Comparison of ENCODE assay signal across 18 cellular contexts in the genomic region with DNA sequence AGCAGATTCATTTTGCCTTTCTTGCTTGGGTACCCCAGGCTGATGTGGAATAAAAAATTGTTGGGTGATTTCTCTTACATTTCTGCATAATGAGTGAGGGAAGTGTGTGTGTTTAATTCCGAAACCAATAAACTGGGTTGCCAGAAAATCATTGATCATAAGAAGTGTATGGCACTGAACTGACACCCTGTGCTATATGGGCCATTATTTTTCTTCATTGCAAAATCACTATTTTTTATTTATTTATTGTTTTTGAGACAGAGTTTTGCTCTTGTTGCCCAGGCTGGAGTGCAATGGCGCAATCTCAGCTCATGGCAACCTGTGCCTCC. TPM values are rescaled to one million over a fixed set of nuclear protein-coding genes. Genes with fewer than 3 reads are reported as not detected.
DNase-seq lines count a peak whose midpoint lies in the region; ATAC-seq and TF ChIP-seq lines count a peak whose summit lies in the region.
"Had no signal": no experiment of that assay in that cellular context is flagged by ENCODE, and none has a peak within 500 bp of the region (broad histone marks: within the 10 kb centered on the region; RNA-seq: fewer than 3 reads in every experiment).

No MANE protein-coding gene starts in this region.

- no peak for TF ChIP-seq POLR2A in Peyer's patch (IDR thresholded peaks at IDR 0.05)

- no peaks in the 10 kb centered on the region for H3K27me3 Mint-ChIP-seq in activated CD4-positive, alpha-beta T cell treated with anti-CD3 and anti-CD28 coated beads, Interleukin-2, amount 10 ng/mL, durations not matched to agents 24 days and 14 days
- H3K27me3 Mint-ChIP-seq in GM23338 (ENCODE audit: insufficient read depth, low read depth, poor library complexity) = no peaks in the 10 kb centered on the region
- H3K27me3 Mint-ChIP-seq in activated B cell treated with CpG ODN at 0.5 μM for 24 hours = no peaks in the 10 kb centered on the region
- no peaks in the 10 kb centered on the region for H3K27me3 Mint-ChIP-seq in naive B cell

- no peaks in the 10 kb centered on the region for H3K9me3 Mint-ChIP-seq in activated CD4-positive, alpha-beta T cell treated with anti-CD3 and anti-CD28 coated beads, Interleukin-2, amount 10 ng/mL, durations not matched to agents 24 days and 14 days
- H3K9me3 Mint-ChIP-seq in GM23338 (no peaks in the 10 kb centered on the region), activated B cell treated with CpG ODN at 0.5 μM for 24 hours (no peaks in the 10 kb centered on the region), naive B cell (no peaks in the 10 kb centered on the region)
- H3K9me3 Mint-ChIP-seq: CD8-positive, alpha-beta T cell; neural progenitor cell had no signal

- no peaks in the 10 kb centered on the region for H3K36me3 ChIP-seq in GM23338 (ENCODE audit: insufficient read depth)
- H3K36me3 ChIP-seq in Peyer's patch = peaks cover 0 to 12% (median 0%) of the 10 kb centered on the region in 3 donors
- H3K36me3 ChIP-seq: neural progenitor cell had no signal

- TF ChIP-seq CTCF in GM23338 (conservative IDR thresholded peaks at IDR 0.05; ENCODE audit: low read depth in 2 of 2) = no peak
- TF ChIP-seq CTCF in activated B cell treated with CpG ODN at 0.5 μM for 24 hours (IDR thresholded peaks at IDR 0.05) = no peak
- TF ChIP-seq CTCF in Peyer's patch (IDR thresholded peaks at IDR 0.05) = no peak

- H3K4me3 ChIP-seq in GM23338 (no peak overlapping the region), Peyer's patch (no peak overlapping the region)
- H3K4me3 ChIP-seq: A549, hepatocyte, neural progenitor cell, PC-9 had no signal

- H3K9me3 ChIP-seq in Peyer's patch = no peaks in the 10 kb centered on the region
- H3K9me3 ChIP-seq: A549 had no signal

- peaks cover 5% of the 10 kb centered on the region; the same call in 1 of the 2 replicates for H3K4me1 ChIP-seq in GM23338 (ENCODE audit: insufficient read depth)
- no peaks in the 10 kb centered on the region for H3K4me1 ChIP-seq in Peyer's patch
- H3K4me1 ChIP-seq: A549, neural progenitor cell had no signal

- CTCF ChIA-PET in activated B cell treated with CpG ODN at 0.5 μM for 24 hours (lab: Charles Lee) = interaction anchor here (1.9 kb wide), 1 partner anchor 246 kb away, joined by 10 read pairs; no protein-coding TSS in a partner anchor

- H3K4me2 ChIP-seq in GM23338 = no peak overlapping the region
- H3K4me2 ChIP-seq: A549, hepatocyte, neural progenitor cell, PC-9 had no signal

- peak overlapping the region; percentile 82 for H3K27ac Mint-ChIP-seq in activated CD4-positive, alpha-beta T cell treated with anti-CD3 and anti-CD28 coated beads, Interleukin-2, amount 10 ng/mL, durations not matched to agents 24 days and 14 days
- peak overlapping the region; percentile 39; the same call in 1 of the 2 replicates for H3K27ac Mint-ChIP-seq in GM23338
- peak overlapping the region; percentile 87 for H3K27ac Mint-ChIP-seq in activated B cell treated with CpG ODN at 0.5 μM for 24 hours
- H3K27ac Mint-ChIP-seq in naive B cell = peak overlapping the region in 5 of 6 donors; percentile 13 to 61 (median 41)
- H3K27ac Mint-ChIP-seq: CD8-positive, alpha-beta T cell; neural progenitor cell had no signal

- no peak for DNase-seq in activated CD4-positive, alpha-beta T cell treated with anti-CD3 and anti-CD28 coated beads, Interleukin-2, amount 10 ng/mL, durations not matched to agents 24 days and 14 days
- no peak for DNase-seq in activated CD4-positive, alpha-beta T cell treated with anti-CD3 and anti-CD28 coated beads, Interleukin-2, amount 50 U/mL, for 1 hour
- DNase-seq in GM23338 (ENCODE audit: low spot score) = no peak
- DNase-seq in activated B cell treated with CpG ODN at 0.5 μM for 24 hours = no peak
- DNase-seq in naive B cell = no peak
- DNase-seq in NCI-H345 (lab: John Stamatoyannopoulos, UW) = no peak
- DNase-seq in NAMALWA (ENCODE audit: low spot score) = no peak
- DNase-seq in Peyer's patch = no peak
- DNase-seq: CD8-positive, alpha-beta T cell; cerebellar nuclear complex; H7; mesendoderm; NCI-H1048; NCI-H748 treated with DMSO at 0.1 percent for 48 hours; PC-9 had no signal

- no peaks in the 10 kb centered on the region for H3F3A ChIP-seq in GM23338 (replicated peaks; ENCODE audit: low read depth)

- POLR2A ChIA-PET in activated B cell treated with CpG ODN at 0.5 μM for 24 hours (lab: Charles Lee) = interaction anchor here (1.0 to 2.5 kb wide), 8 partner anchors 15 to 245 kb away, joined by 3 to 11 read pairs (median 6); a partner anchor contains a TSS

- H4K20me1 ChIP-seq in GM23338 (replicated peaks; ENCODE audit: insufficient read depth) = no peaks in the 10 kb centered on the region

- peak overlapping the region; percentile 46 for H3K4me3 Mint-ChIP-seq in activated CD4-positive, alpha-beta T cell treated with anti-CD3 and anti-CD28 coated beads, Interleukin-2, amount 10 ng/mL, durations not matched to agents 24 days and 14 days
- no peak overlapping the region for H3K4me3 Mint-ChIP-seq in GM23338
- peak overlapping the region; percentile 76 for H3K4me3 Mint-ChIP-seq in activated B cell treated with CpG ODN at 0.5 μM for 24 hours
- H3K4me3 Mint-ChIP-seq in naive B cell = peak overlapping the region in 4 of 8 donors; percentile 9 to 63 (median 38)
- H3K4me3 Mint-ChIP-seq: CD8-positive, alpha-beta T cell; neural progenitor cell had no signal

- H3K27me3 ChIP-seq in GM23338 (ENCODE audit: insufficient read depth) (no peaks in the 10 kb centered on the region), Peyer's patch (no peaks in the 10 kb centered on the region)
- H3K27me3 ChIP-seq: hepatocyte, neural progenitor cell had no signal

- H3K9me2 ChIP-seq in GM23338 (ENCODE audit: insufficient read depth) = no peaks in the 10 kb centered on the region

- no peak overlapping the region for H2AFZ ChIP-seq in GM23338
- H2AFZ ChIP-seq: hepatocyte, neural progenitor cell, PC-9 had no signal

- intact Hi-C loops in activated CD4-positive, alpha-beta T cell treated with anti-CD3 and anti-CD28 coated beads, Interleukin-2, amount 10 ng/mL, durations not matched to agents 24 days and 14 days (cut with micrococcal nuclease) = loop anchor here (1.0 to 5.0 kb wide), 14 partner anchors 31 to 535 kb away; a partner anchor contains a TSS
- intact Hi-C loops in activated B cell treated with CpG ODN at 0.5 μM for 24 hours (cut with micrococcal nuclease) = loop anchor here (1.0 to 2.0 kb wide), 5 partner anchors 15 to 245 kb away; a partner anchor contains a TSS

- H3K4me1 Mint-ChIP-seq in activated CD4-positive, alpha-beta T cell treated with anti-CD3 and anti-CD28 coated beads, Interleukin-2, amount 10 ng/mL, durations not matched to agents 24 days and 14 days = peaks cover 54% of the 10 kb centered on the region
- H3K4me1 Mint-ChIP-seq in GM23338 (peaks cover 10% of the 10 kb centered on the region; the same call in 2 of the 3 replicates), activated B cell treated with CpG ODN at 0.5 μM for 24 hours (peaks cover 43% of the 10 kb centered on the region), naive B cell (peaks cover 10 to 34% (median 16%) of the 10 kb centered on the region in 3 donors)
- H3K4me1 Mint-ChIP-seq: neural progenitor cell had no signal

- H3K27ac ChIP-seq in GM23338 (ENCODE audit: low read depth) = no peak overlapping the region
- H3K27ac ChIP-seq in Peyer's patch = no peak overlapping the region
- H3K27ac ChIP-seq: A549, hepatocyte, neural progenitor cell, PC-9 had no signal

- ATAC-seq in GM23338 (no peak), activated B cell treated with CpG ODN at 0.5 μM for 24 hours (ENCODE audit: low read depth) (peak; percentile 6), naive B cell (ENCODE audit: low read depth in 2 of 2) (no peak)
- ATAC-seq: A549 had no signal

- H3K79me2 ChIP-seq in GM23338 (replicated peaks; ENCODE audit: insufficient read depth) = no peaks in the 10 kb centered on the region
- H3K79me2 ChIP-seq: hepatocyte had no signal

- H3K36me3 Mint-ChIP-seq in activated CD4-positive, alpha-beta T cell treated with anti-CD3 and anti-CD28 coated beads, Interleukin-2, amount 10 ng/mL, durations not matched to agents 24 days and 14 days (ENCODE audit: low read depth) = peaks cover 45% of the 10 kb centered on the region
- no peaks in the 10 kb centered on the region for H3K36me3 Mint-ChIP-seq in GM23338 (ENCODE audit: low read depth)
- peaks cover 8% of the 10 kb centered on the region for H3K36me3 Mint-ChIP-seq in activated B cell treated with CpG ODN at 0.5 μM for 24 hours (ENCODE audit: low read depth)
- H3K36me3 Mint-ChIP-seq in naive B cell = peaks cover 0 to 4% of the 10 kb centered on the region in 2 donors

TF ChIP-seq in GM23338, 12 proteins besides CTCF, POLR2A, EP300 and RAD21 (continues in another document):
- TF ChIP-seq STAT1 (IDR thresholded peaks at IDR 0.05; ENCODE audit: unreplicated experiment) = no peak
- no peak for TF ChIP-seq CREB1 (CRISPR knock-in tag; IDR thresholded peaks at IDR 0.05; ENCODE audit: low read depth)
- TF ChIP-seq, protein P1, sequence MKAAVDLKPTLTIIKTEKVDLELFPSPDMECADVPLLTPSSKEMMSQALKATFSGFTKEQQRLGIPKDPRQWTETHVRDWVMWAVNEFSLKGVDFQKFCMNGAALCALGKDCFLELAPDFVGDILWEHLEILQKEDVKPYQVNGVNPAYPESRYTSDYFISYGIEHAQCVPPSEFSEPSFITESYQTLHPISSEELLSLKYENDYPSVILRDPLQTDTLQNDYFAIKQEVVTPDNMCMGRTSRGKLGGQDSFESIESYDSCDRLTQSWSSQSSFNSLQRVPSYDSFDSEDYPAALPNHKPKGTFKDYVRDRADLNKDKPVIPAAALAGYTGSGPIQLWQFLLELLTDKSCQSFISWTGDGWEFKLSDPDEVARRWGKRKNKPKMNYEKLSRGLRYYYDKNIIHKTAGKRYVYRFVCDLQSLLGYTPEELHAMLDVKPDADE (IDR thresholded peaks at IDR 0.05) = no peak
- no peak for TF ChIP-seq EZH2 (IDR thresholded peaks at IDR 0.05; ENCODE audit: low read depth, unreplicated experiment)
- no peak for TF ChIP-seq JUNB (IDR thresholded peaks at IDR 0.05; ENCODE audit: unreplicated experiment)

RNA-seq across cellular contexts. Expression of a gene that starts 14.6 kb away (rescaled TPM):
- 54.0 and 62.4 TPM in 2 replicates for total RNA-seq in activated CD4-positive, alpha-beta T cell treated with anti-CD3 and anti-CD28 coated beads, Interleukin-2, amount 10 ng/mL, durations not matched to agents 24 days and 14 days
- 71.2 and 76.8 TPM in 2 replicates for total RNA-seq in GM23338 (2014; rRNA removed; shearing (Covaris generic))
- polyA plus RNA-seq in GM23338 (2016; fragmentation: Nextera tagmentation; extraction: Ambion mirVana) = 162 and 170 TPM in 2 replicates
- total RNA-seq in activated B cell treated with CpG ODN at 0.5 μM for 24 hours = 33.8 and 35.6 TPM in 2 replicates
- polyA plus RNA-seq in naive B cell (ENCODE audit: low read depth in 6 of 6) = 100 to 1,000 TPM in 1 of 6 donors, 10 to 100 TPM in 5; 62.8 to 105 (median 76.9) TPM
- total RNA-seq in Peyer's patch = 10 to 100 TPM in 3 of 4 donors, 1 to 10 TPM in 1; 9.1 to 19.4 (median 15.6) TPM

RNA-seq across cellular contexts. Expression of a gene that starts 42.9 kb away (rescaled TPM):
- total RNA-seq in activated CD4-positive, alpha-beta T cell treated with anti-CD3 and anti-CD28 coated beads, Interleukin-2, amount 10 ng/mL, durations not matched to agents 24 days and 14 days = 269 TPM in 2 replicates
- total RNA-seq in GM23338 (2014; rRNA removed; shearing (Covaris generic)) = 26.7 and 30.7 TPM in 2 replicates
- polyA plus RNA-seq in GM23338 (2016; fragmentation: Nextera tagmentation; extraction: Ambion mirVana) = 23.9 and 29.7 TPM in 2 replicates
- 55.2 and 63.7 TPM in 2 replicates for total RNA-seq in activated B cell treated with CpG ODN at 0.5 μM for 24 hours
- polyA plus RNA-seq in naive B cell (ENCODE audit: low read depth in 6 of 6) = 10 to 100 TPM; 13.1 to 22.6 (median 16.5) TPM
- total RNA-seq in Peyer's patch = 10 to 100 TPM; 15.7 to 26.4 (median 20.7) TPM
